18 cellular contexts compared by ENCODE assay signal in genomic region chr3:78977073-78977472, GRCh38.
A peak's percentile ranks its signal among the peaks of the same experiment; 100 is the strongest.
DNase-seq lines count a peak whose midpoint lies in the region; ATAC-seq, FAIRE-seq and TF ChIP-seq lines count a peak whose summit lies in the region.
"Had no signal": no experiment of that assay in that cellular context is flagged by ENCODE, and none has a peak within 500 bp of the region (broad histone marks: within the 10 kb centered on the region; RNA-seq: fewer than 3 reads in every experiment).

No MANE protein-coding gene starts in this region.

- H3K4me3 Mint-ChIP-seq in astrocyte (ENCODE audit: unreplicated experiment) (peak overlapping the region; percentile 60), CD14-positive monocyte (no peak overlapping the region)
- H3K4me3 Mint-ChIP-seq: CD8-positive, alpha-beta T cell had no signal

- H3K9ac ChIP-seq in HUES64 (ENCODE audit: low read depth, low read length) (peak overlapping the region; percentile 16; the same call in 1 of the 2 replicates), astrocyte (ENCODE audit: low read length) (peak overlapping the region; percentile 13)

- H3K9me3 Mint-ChIP-seq in astrocyte (ENCODE audit: unreplicated experiment) (no peaks in the 10 kb centered on the region), CD14-positive monocyte (no peaks in the 10 kb centered on the region)

- H3K79me2 ChIP-seq in astrocyte (ENCODE audit: insufficient read depth, low read length) (peaks cover 21% of the 10 kb centered on the region), osteoblast (ENCODE audit: insufficient read depth, low read length) (peaks cover 9% of the 10 kb centered on the region)

- peak overlapping the region; percentile 95 for H3K27ac Mint-ChIP-seq in astrocyte (ENCODE audit: unreplicated experiment)
- no peak overlapping the region for H3K27ac Mint-ChIP-seq in CD14-positive monocyte
- H3K27ac Mint-ChIP-seq: CD8-positive, alpha-beta T cell had no signal

- peak overlapping the region; percentile 6; the same call in 1 of the 2 replicates for H3K27ac ChIP-seq in HUES64 (ENCODE audit: low read depth, low read length)
- H3K27ac ChIP-seq in astrocyte (ENCODE audit: low read depth, low read length), result peak overlapping the region; percentile 39
- H3K27ac ChIP-seq in osteoblast (ENCODE audit: low read depth, low read length), result peak overlapping the region; percentile 27
- H3K27ac ChIP-seq in spleen, result no peak overlapping the region
- H3K27ac ChIP-seq: HL-60 had no signal

- H3K36me3 Mint-ChIP-seq in astrocyte (ENCODE audit: low read depth, unreplicated experiment) (no peaks in the 10 kb centered on the region), CD14-positive monocyte (no peaks in the 10 kb centered on the region)
- H3K36me3 Mint-ChIP-seq: CD8-positive, alpha-beta T cell had no signal

- FAIRE-seq in astrocyte (lab: Jason Lieb, UNC), result peak; percentile 47

- H4K20me1 ChIP-seq in astrocyte (ENCODE audit: insufficient read depth, low read length), result no peaks in the 10 kb centered on the region
- H4K20me1 ChIP-seq in osteoblast (ENCODE audit: insufficient read depth, low read length), result no peaks in the 10 kb centered on the region

- peaks cover 86% of the 10 kb centered on the region for H3K4me1 ChIP-seq in HUES64 (ENCODE audit: insufficient read depth, low read length)
- H3K4me1 ChIP-seq in astrocyte (ENCODE audit: insufficient read depth, low read length), result peaks cover 25% of the 10 kb centered on the region
- H3K4me1 ChIP-seq in osteoblast (ENCODE audit: insufficient read depth, low read length), result peaks cover 30% of the 10 kb centered on the region
- no peaks in the 10 kb centered on the region for H3K4me1 ChIP-seq in spleen

- peak overlapping the region; percentile 54 for H3K4me2 ChIP-seq in astrocyte (ENCODE audit: low read length)
- no peak overlapping the region for H3K4me2 ChIP-seq in osteoblast (ENCODE audit: insufficient read depth, low read length)

- DNase-seq in EL (peak; percentile 40), astrocyte (ENCODE audit: low read depth) (peak; percentile 49), osteoblast (ENCODE audit: insufficient read length, low spot score, missing footprints) (no peak), spleen (no peak), CD14-positive monocyte (ENCODE audit: low spot score) (no peak)
- DNase-seq in stimulated activated naive CD4-positive, alpha-beta T cell (lab: John Stamatoyannopoulos, UW), result no peak
- DNase-seq: BE2C; CD8-positive, alpha-beta T cell; MG63; NCI-H1105; NCI-H1694 treated with DMSO at 0.1 percent for 48 hours; NCI-H446; PC-3 had no signal

- no peaks in the 10 kb centered on the region for H3K27me3 ChIP-seq in HUES64 (ENCODE audit: insufficient read depth, low read length)
- H3K27me3 ChIP-seq in astrocyte (ENCODE audit: insufficient read depth, low read length), result no peaks in the 10 kb centered on the region
- no peaks in the 10 kb centered on the region for H3K27me3 ChIP-seq in osteoblast (ENCODE audit: insufficient read depth, low read length)
- H3K27me3 ChIP-seq in spleen (replicated peaks in 1 of 7), result no peaks in the 10 kb centered on the region
- H3K27me3 ChIP-seq: BE2C, MG63 had no signal

- no peak for TF ChIP-seq POLR2A in spleen (IDR thresholded peaks at IDR 0.05)

- H3K9me3 ChIP-seq in HUES64 (ENCODE audit: insufficient read depth, low read depth, low read length) (no peaks in the 10 kb centered on the region), astrocyte (ENCODE audit: insufficient read depth, low read depth, low read length) (no peaks in the 10 kb centered on the region), osteoblast (ENCODE audit: low read depth, low read length) (no peaks in the 10 kb centered on the region), spleen (peaks cover 0 to 3% (median 0%) of the 10 kb centered on the region in 8 donors)
- H3K9me3 ChIP-seq: BE2C, MG63 had no signal

- intact Hi-C loops in spleen (cut with DNase I; ENCODE audit: low total_unique reads) (no loop called here), CD14-positive monocyte (cut with micrococcal nuclease) (no loop called here)

- H3K27me3 Mint-ChIP-seq in astrocyte (ENCODE audit: low read depth, unreplicated experiment) (no peaks in the 10 kb centered on the region), CD14-positive monocyte (ENCODE audit: low read depth in 3 of 3) (peaks cover 0 to 1% (median 0%) of the 10 kb centered on the region in 3 donors)

- peaks cover 55% of the 10 kb centered on the region for H3K4me1 Mint-ChIP-seq in astrocyte (ENCODE audit: low read depth, unreplicated experiment)
- H3K4me1 Mint-ChIP-seq in CD14-positive monocyte, result no peaks in the 10 kb centered on the region

- no peak for ATAC-seq in HG02763 (IDR thresholded peaks at IDR 0.05; ENCODE audit: unreplicated experiment)
- ATAC-seq: CD8-positive, alpha-beta T cell; HCT116; PC-3; Right ventricle myocardium inferior had no signal

- H3K4me3 ChIP-seq in HUES64 (ENCODE audit: low read length), result no peak overlapping the region
- H3K4me3 ChIP-seq in astrocyte (ENCODE audit: insufficient read depth, low read depth, low read length), result no peak overlapping the region
- H3K4me3 ChIP-seq in osteoblast (ENCODE audit: insufficient read depth, low read length), result no peak overlapping the region
- H3K4me3 ChIP-seq in spleen, result no peak overlapping the region
- H3K4me3 ChIP-seq: MG63 had no signal

- TF ChIP-seq CTCF in astrocyte (IDR thresholded peaks at IDR 0.05; ENCODE audit: insufficient read depth, low read depth, low read length) (no peak), osteoblast (IDR thresholded peaks at IDR 0.05; ENCODE audit: extremely low read depth, low read depth, low read length) (no peak), spleen (IDR thresholded peaks at IDR 0.05 in 8 of 11, conservative IDR thresholded peaks at IDR 0.05 in 3 of 11) (no peak), CD14-positive monocyte (IDR thresholded peaks at IDR 0.05) (no peak)

- H2AFZ ChIP-seq in astrocyte (ENCODE audit: low read depth, low read length), result no peak overlapping the region
- no peak overlapping the region for H2AFZ ChIP-seq in osteoblast (ENCODE audit: low read length)

- H3K36me3 ChIP-seq in HUES64 (ENCODE audit: insufficient read depth, low read length) (no peaks in the 10 kb centered on the region), astrocyte (ENCODE audit: insufficient read depth, low read length) (no peaks in the 10 kb centered on the region), osteoblast (ENCODE audit: insufficient read depth, low read length) (no peaks in the 10 kb centered on the region), spleen (no peaks in the 10 kb centered on the region)
- H3K36me3 ChIP-seq: BE2C, MG63 had no signal

Comparison
In these comparisons a context has a peak if more than half of its experiments do, and no peak if none do; other contexts are left out.
1. DNase-seq: peak in EL (single experiment) and astrocyte (single experiment); none in osteoblast (single experiment), stimulated activated naive CD4-positive, alpha-beta T cell (0 of 6), spleen (single experiment) and CD14-positive monocyte (single experiment).
2. H3K27ac ChIP-seq: peak in HUES64 (single experiment), astrocyte (single experiment) and osteoblast (single experiment); none in spleen (0 of 8).